ENCODE assay signal across 13 cellular contexts in genomic region chr2:174587607-174588006, GRCh38. TPM values are rescaled to one million over a fixed set of nuclear protein-coding genes. Genes with fewer than 3 reads are reported as not detected.
DNase-seq lines count a peak whose midpoint lies in the region; ATAC-seq, FAIRE-seq and TF ChIP-seq lines count a peak whose summit lies in the region.
"Had no signal": no experiment of that assay in that cellular context is flagged by ENCODE, and none has a peak within 500 bp of the region (broad histone marks: within the 10 kb centered on the region; RNA-seq: fewer than 3 reads in every experiment).

No MANE protein-coding gene starts in this region.

- H3K79me2 ChIP-seq in Loucy (ENCODE audit: insufficient read depth, low read length) (peaks cover 96% of the 10 kb centered on the region), astrocyte (ENCODE audit: insufficient read depth, low read length) (no peaks in the 10 kb centered on the region), PC-3 (ENCODE audit: low read length) (no peaks in the 10 kb centered on the region)

- intact Hi-C loops in activated CD4-positive, alpha-beta T cell treated with anti-CD3 and anti-CD28 coated beads for 36 hours (cut with DNase I, micrococcal nuclease): no loop called here
- intact Hi-C loops in PC-3 (cut with micrococcal nuclease): no loop called here

- H3F3A ChIP-seq in Loucy (ENCODE audit: low read depth): no peaks in the 10 kb centered on the region
- no peaks in the 10 kb centered on the region for H3F3A ChIP-seq in PC-3 (ENCODE audit: low read length, unreplicated experiment)

- H3K4me3 Mint-ChIP-seq in activated CD4-positive, alpha-beta T cell treated with anti-CD3 and anti-CD28 coated beads for 36 hours: no peak overlapping the region
- peak overlapping the region; percentile 27 for H3K4me3 Mint-ChIP-seq in astrocyte (ENCODE audit: unreplicated experiment)

- H3K4me2 ChIP-seq in Loucy (ENCODE audit: low read depth, low read length, poor library complexity, severe bottlenecking): no peak overlapping the region
- no peak overlapping the region for H3K4me2 ChIP-seq in astrocyte (ENCODE audit: low read length)
- H3K4me2 ChIP-seq in PC-3 (ENCODE audit: low read length): no peak overlapping the region

- POLR2A ChIA-PET in activated CD4-positive, alpha-beta T cell treated with anti-CD3 and anti-CD28 coated beads for 36 hours (lab: Charles Lee): no interaction called here
- POLR2A ChIA-PET in PC-3 (lab: Charles Lee; ENCODE audit: unreplicated experiment): no interaction called here

- H3K4me3 ChIP-seq in Loucy (ENCODE audit: low read length, poor library complexity, severe bottlenecking) (no peak overlapping the region), astrocyte (ENCODE audit: insufficient read depth, low read depth, low read length) (no peak overlapping the region), neutrophil (ENCODE audit: low read depth in 1 of 2, low read length in 1 of 2) (no peak overlapping the region), PC-3 (ENCODE audit: low read length) (no peak overlapping the region)
- H3K4me3 ChIP-seq: upper lobe of left lung had no signal

- FAIRE-seq in astrocyte (lab: Jason Lieb, UNC): no peak
- FAIRE-seq: GM19239, kidney had no signal

- H2AFZ ChIP-seq in Loucy (ENCODE audit: low read length) (no peak overlapping the region), astrocyte (ENCODE audit: low read depth, low read length) (no peak overlapping the region), PC-3 (ENCODE audit: low read length) (no peak overlapping the region)

- no peak for DNase-seq in activated CD4-positive, alpha-beta T cell treated with anti-CD3 and anti-CD28 coated beads for 36 hours
- DNase-seq in activated CD4-positive, alpha-beta T cell treated with anti-CD3 and anti-CD28 coated beads for 48 hours: no peak
- DNase-seq in astrocyte (ENCODE audit: low read depth) (no peak), PC-3 (no peak), NCI-H82 treated with DMSO at 0.1 percent for 48 hours (lab: John Stamatoyannopoulos, UW; ENCODE audit: unreplicated experiment) (no peak)
- DNase-seq: activated CD8-positive, alpha-beta memory T cell treated with anti-CD3 and anti-CD28 coated beads, Interleukin-2, amount 50 U/mL, for 4 hours; GOT3; kidney; upper lobe of left lung had no signal

- H3K27me3 Mint-ChIP-seq in activated CD4-positive, alpha-beta T cell treated with anti-CD3 and anti-CD28 coated beads for 36 hours: no peaks in the 10 kb centered on the region
- no peaks in the 10 kb centered on the region for H3K27me3 Mint-ChIP-seq in astrocyte (ENCODE audit: low read depth, unreplicated experiment)

- H4K20me1 ChIP-seq in Loucy (ENCODE audit: insufficient read depth, low read length, poor library complexity, severe bottlenecking): peaks cover 55% of the 10 kb centered on the region
- H4K20me1 ChIP-seq in astrocyte (ENCODE audit: insufficient read depth, low read length): no peaks in the 10 kb centered on the region
- H4K20me1 ChIP-seq in PC-3 (ENCODE audit: low read length): no peaks in the 10 kb centered on the region

- BruUV-seq in PC-3 (replicated peaks; lab: Mats Ljungman, UMichigan): no TSS peak

- H3K9me2 ChIP-seq in Loucy (replicated peaks; ENCODE audit: low read depth, low read length) (no peaks in the 10 kb centered on the region), PC-3 (replicated peaks; ENCODE audit: low read length) (no peaks in the 10 kb centered on the region)

- peaks cover 49% of the 10 kb centered on the region for H3K36me3 Mint-ChIP-seq in activated CD4-positive, alpha-beta T cell treated with anti-CD3 and anti-CD28 coated beads for 36 hours (ENCODE audit: low read depth)
- H3K36me3 Mint-ChIP-seq in astrocyte (ENCODE audit: low read depth, unreplicated experiment): peaks cover 8% of the 10 kb centered on the region

- TF ChIP-seq CTCF in Loucy (conservative IDR thresholded peaks at IDR 0.05; ENCODE audit: low read length) (no peak), astrocyte (IDR thresholded peaks at IDR 0.05; ENCODE audit: insufficient read depth, low read depth, low read length) (no peak), neutrophil (IDR thresholded peaks at IDR 0.05) (no peak), PC-3 (conservative IDR thresholded peaks at IDR 0.05; ENCODE audit: low read depth, low read length) (no peak)

- H3K27me3 ChIP-seq in Loucy (ENCODE audit: insufficient read depth, low read length, poor library complexity, severe bottlenecking) (no peaks in the 10 kb centered on the region), astrocyte (ENCODE audit: insufficient read depth, low read length) (no peaks in the 10 kb centered on the region), neutrophil (no peaks in the 10 kb centered on the region), PC-3 (ENCODE audit: low read length) (no peaks in the 10 kb centered on the region)
- H3K27me3 ChIP-seq: upper lobe of left lung had no signal

- peaks cover 83% of the 10 kb centered on the region for H3K4me1 Mint-ChIP-seq in activated CD4-positive, alpha-beta T cell treated with anti-CD3 and anti-CD28 coated beads for 36 hours
- peaks cover 13% of the 10 kb centered on the region for H3K4me1 Mint-ChIP-seq in astrocyte (ENCODE audit: low read depth, unreplicated experiment)

- H3K27ac ChIP-seq in astrocyte (ENCODE audit: low read depth, low read length): no peak overlapping the region
- H3K27ac ChIP-seq in neutrophil: peak overlapping the region; percentile 65
- H3K27ac ChIP-seq in PC-3 (ENCODE audit: low read length): no peak overlapping the region

- H3K36me3 ChIP-seq in Loucy (ENCODE audit: insufficient read depth, low read length): peaks cover 38% of the 10 kb centered on the region
- peaks cover 3% of the 10 kb centered on the region for H3K36me3 ChIP-seq in astrocyte (ENCODE audit: insufficient read depth, low read length)
- H3K36me3 ChIP-seq in neutrophil: peaks cover 73% of the 10 kb centered on the region
- H3K36me3 ChIP-seq in PC-3 (ENCODE audit: low read depth, low read length): no peaks in the 10 kb centered on the region

- H3K9me3 Mint-ChIP-seq in activated CD4-positive, alpha-beta T cell treated with anti-CD3 and anti-CD28 coated beads for 36 hours (ENCODE audit: low read depth): no peaks in the 10 kb centered on the region
- no peaks in the 10 kb centered on the region for H3K9me3 Mint-ChIP-seq in astrocyte (ENCODE audit: unreplicated experiment)

- peaks cover 58% of the 10 kb centered on the region for H3K4me1 ChIP-seq in Loucy (ENCODE audit: insufficient read depth, low read length, poor library complexity, severe bottlenecking)
- H3K4me1 ChIP-seq in astrocyte (ENCODE audit: insufficient read depth, low read length): no peaks in the 10 kb centered on the region
- peaks cover 48 to 63% of the 10 kb centered on the region in 2 experiments for H3K4me1 ChIP-seq in neutrophil (ENCODE audit: control insufficient read depth in 1 of 2, insufficient read depth in 1 of 2, low read depth in 1 of 2, low read length in 1 of 2)
- H3K4me1 ChIP-seq in PC-3 (ENCODE audit: insufficient read depth, low read length): peaks cover 10% of the 10 kb centered on the region

- H3K9me3 ChIP-seq in Loucy (ENCODE audit: insufficient read depth, low read depth, low read length) (no peaks in the 10 kb centered on the region), astrocyte (ENCODE audit: insufficient read depth, low read depth, low read length) (no peaks in the 10 kb centered on the region), neutrophil (no peaks in the 10 kb centered on the region), PC-3 (ENCODE audit: low read length) (no peaks in the 10 kb centered on the region)
- H3K9me3 ChIP-seq: upper lobe of left lung had no signal

- peak; percentile 10 for ATAC-seq in activated CD4-positive, alpha-beta T cell treated with anti-CD3 and anti-CD28 coated beads for 36 hours
- no peak for ATAC-seq in PC-3
- no peak for ATAC-seq in GM18858 (IDR thresholded peaks at IDR 0.05; ENCODE audit: unreplicated experiment)

- H3K27ac Mint-ChIP-seq in activated CD4-positive, alpha-beta T cell treated with anti-CD3 and anti-CD28 coated beads for 36 hours: peak overlapping the region; percentile 51
- peak overlapping the region; percentile 69 for H3K27ac Mint-ChIP-seq in astrocyte (ENCODE audit: unreplicated experiment)

- peak overlapping the region; percentile 40 for H3K9ac ChIP-seq in Loucy (ENCODE audit: low read depth, low read length, poor library complexity, severe bottlenecking)
- H3K9ac ChIP-seq in astrocyte (ENCODE audit: low read length): no peak overlapping the region
- no peak overlapping the region for H3K9ac ChIP-seq in PC-3 (ENCODE audit: low read length)

- CTCF ChIA-PET in activated CD4-positive, alpha-beta T cell treated with anti-CD3 and anti-CD28 coated beads for 36 hours (lab: Charles Lee): interaction anchor here (0.6 to 2.2 kb wide), 4 partner anchors 10 to 46 kb away, joined by 3 to 10 read pairs (median 4); no protein-coding TSS in a partner anchor
- CTCF ChIA-PET in PC-3 (lab: Charles Lee): no interaction called here

RNA-seq across cellular contexts. Expression of gene WIPF1, which starts 10.0 kb away (rescaled TPM):
- total RNA-seq in activated CD4-positive, alpha-beta T cell treated with anti-CD3 and anti-CD28 coated beads for 36 hours: 100 to 1,000 TPM; 161 to 188 TPM
- total RNA-seq in astrocyte (19.3 and 25.1 TPM in 2 replicates), PC-3 (2014; rRNA removed) (0.29 and 1.5 TPM in 2 replicates)
